In the genomic region with DNA sequence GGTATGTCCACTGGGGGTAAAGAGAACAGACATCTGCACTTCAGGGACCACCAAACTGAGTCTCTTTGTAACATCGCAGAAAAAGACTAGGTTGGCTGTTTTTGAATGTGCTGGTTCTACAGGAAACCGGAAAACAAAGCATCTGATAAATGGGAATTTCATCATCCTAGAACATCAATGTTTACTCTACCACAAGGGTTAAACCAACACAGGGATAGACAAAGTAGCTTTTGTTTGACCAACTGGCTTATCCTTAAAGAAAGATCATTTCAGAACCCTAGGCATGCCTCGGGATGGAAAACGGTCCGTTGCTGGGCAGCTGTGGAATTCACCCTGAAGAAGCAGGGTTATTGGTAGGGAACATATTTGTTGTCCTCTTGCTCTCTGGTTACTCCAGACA, we compare ENCODE assay signal across 14 cellular contexts.
DNase-seq lines count a peak whose midpoint lies in the region; ATAC-seq and TF ChIP-seq lines count a peak whose summit lies in the region.
"Had no signal": no experiment of that assay in that cellular context is flagged by ENCODE, and none has a peak within 500 bp of the region (broad histone marks: within the 10 kb centered on the region; RNA-seq: fewer than 3 reads in every experiment).

No MANE protein-coding gene starts in this region.

- no peak overlapping the region for H2BK120ac ChIP-seq in trophoblast cell (ENCODE audit: insufficient read depth, low read length, poor library complexity)

- POLR2A ChIA-PET in CD4-positive, alpha-beta T cell (lab: Charles Lee): no interaction called here

- H4K91ac ChIP-seq in trophoblast cell (ENCODE audit: low read depth, low read length): no peak overlapping the region

- H3K14ac ChIP-seq in trophoblast cell (ENCODE audit: low read length): no peak overlapping the region

- H3K79me2 ChIP-seq in trophoblast cell (ENCODE audit: control insufficient read depth, insufficient read depth, low read length, poor library complexity): no peaks in the 10 kb centered on the region

- H3K23ac ChIP-seq in trophoblast cell (ENCODE audit: low read length): no peak overlapping the region

- no peak overlapping the region for H2BK12ac ChIP-seq in trophoblast cell (ENCODE audit: low read length)

- no peak overlapping the region for H3K27ac ChIP-seq in trophoblast cell (ENCODE audit: low read depth, low read length)
- no peak overlapping the region for H3K27ac ChIP-seq in CD4-positive, alpha-beta T cell (ENCODE audit: low read depth, low read length)
- H3K27ac ChIP-seq: BLaER1 had no signal

- H2BK5ac ChIP-seq in trophoblast cell (ENCODE audit: low read depth, low read length, poor library complexity): no peak overlapping the region

- no peaks in the 10 kb centered on the region for H3K36me3 ChIP-seq in trophoblast cell (ENCODE audit: control insufficient read depth in 1 of 2, insufficient read depth in 2 of 2, low read length in 2 of 2)
- H3K36me3 ChIP-seq: BLaER1 had no signal

- intact Hi-C loops in CD4-positive, alpha-beta T cell (cut with DNase I, micrococcal nuclease): no loop called here

- no peaks in the 10 kb centered on the region for H3K9me3 ChIP-seq in trophoblast cell (ENCODE audit: insufficient read depth, low read depth, low read length)
- no peaks in the 10 kb centered on the region for H3K9me3 ChIP-seq in CD4-positive, alpha-beta T cell (ENCODE audit: control insufficient read depth, low read length)
- H3K9me3 ChIP-seq: BLaER1 had no signal

- no peak overlapping the region for H3K18ac ChIP-seq in trophoblast cell (ENCODE audit: low read length)

- H3K4ac ChIP-seq in trophoblast cell (ENCODE audit: low read depth, low read length): no peak overlapping the region

- WGBS in trophoblast cell (ENCODE audit: extremely low coverage, insufficient coverage, insufficient read length): no CpG with 5 or more reads among the region's 5 CpGs

- no peak for TF ChIP-seq CTCF in astrocyte of the spinal cord (IDR thresholded peaks at IDR 0.05; ENCODE audit: low read depth, low read length)
- TF ChIP-seq CTCF in CD4-positive, alpha-beta T cell (IDR thresholded peaks at IDR 0.05): no peak

- H3K27ac Mint-ChIP-seq in CD4-positive, alpha-beta T cell: no peak overlapping the region

- H3K4me1 ChIP-seq in trophoblast cell (ENCODE audit: control insufficient read depth in 1 of 2, insufficient read depth in 2 of 2, low read length in 2 of 2): no peaks in the 10 kb centered on the region
- H3K4me1 ChIP-seq: BLaER1 had no signal

- no peaks in the 10 kb centered on the region for H3K4me1 Mint-ChIP-seq in CD4-positive, alpha-beta T cell (ENCODE audit: low read depth)

- no peak overlapping the region for H2AK5ac ChIP-seq in trophoblast cell (ENCODE audit: low read length)

- in situ Hi-C loops in astrocyte of the spinal cord (cut with HindIII; ENCODE audit: low sequenced_read_pairs): no loop called here

- H3K9me3 Mint-ChIP-seq in CD4-positive, alpha-beta T cell: peaks cover 5% of the 10 kb centered on the region

- no peak overlapping the region for H3K9ac ChIP-seq in trophoblast cell (ENCODE audit: low read length)
- H3K9ac ChIP-seq: BLaER1 had no signal

- H4K8ac ChIP-seq in trophoblast cell (ENCODE audit: low read depth, low read length): no peak overlapping the region

- no peaks in the 10 kb centered on the region for H3K27me3 Mint-ChIP-seq in CD4-positive, alpha-beta T cell

- no peaks in the 10 kb centered on the region for H3K36me3 Mint-ChIP-seq in CD4-positive, alpha-beta T cell (ENCODE audit: low read depth)

- H4K12ac ChIP-seq in trophoblast cell (ENCODE audit: low read depth, low read length): peak overlapping the region; percentile 54

- H2AFZ ChIP-seq in trophoblast cell (ENCODE audit: insufficient read depth, low read length, poor library complexity): no peak overlapping the region

- CTCF ChIA-PET in CD4-positive, alpha-beta T cell (lab: Charles Lee): no interaction called here

- no peak overlapping the region for H3K4me3 Mint-ChIP-seq in CD4-positive, alpha-beta T cell

- H3K79me1 ChIP-seq in trophoblast cell (ENCODE audit: low read length): no peaks in the 10 kb centered on the region

- no peak overlapping the region for H3K4me3 ChIP-seq in astrocyte of the spinal cord (ENCODE audit: low read depth, low read length)
- H3K4me3 ChIP-seq in trophoblast cell (ENCODE audit: low read depth, low read length): no peak overlapping the region
- H3K4me3 ChIP-seq: BLaER1, GM12878 had no signal

- peak; percentile 74 for DNase-seq in COLO829 (ENCODE audit: low spot score)
- DNase-seq in NCI-H748 (lab: John Stamatoyannopoulos, UW; ENCODE audit: unreplicated experiment): peak; percentile 57
- DNase-seq in astrocyte of the spinal cord (ENCODE audit: low read depth, low spot score): peak; percentile 2
- no peak for DNase-seq in trophoblast cell
- DNase-seq in effector CD8-positive, alpha-beta T cell (lab: John Stamatoyannopoulos, UW): no peak
- DNase-seq in CD4-positive, alpha-beta T cell: no peak
- DNase-seq: 8988T, AML-193, DMS79, H7, IMR-90 had no signal

- no peak for ATAC-seq in HG02938 (IDR thresholded peaks at IDR 0.05; ENCODE audit: unreplicated experiment)
- ATAC-seq in CD4-positive, alpha-beta T cell (ENCODE audit: poor library complexity): no peak

- no peak overlapping the region for H3K4me2 ChIP-seq in trophoblast cell (ENCODE audit: low read length)
- H3K4me2 ChIP-seq: BLaER1 had no signal

- H3K27me3 ChIP-seq in trophoblast cell (ENCODE audit: insufficient read depth, low read length): no peaks in the 10 kb centered on the region
- no peaks in the 10 kb centered on the region for H3K27me3 ChIP-seq in CD4-positive, alpha-beta T cell (ENCODE audit: control insufficient read depth, insufficient read depth, low read length)
- H3K27me3 ChIP-seq: BLaER1 had no signal

Comparison
In these comparisons a context has a peak if more than half of its experiments do, and no peak if none do; other contexts are left out.
1. DNase-seq: peak in COLO829 (single experiment), NCI-H748 (single experiment) and astrocyte of the spinal cord (single experiment); none in trophoblast cell (0 of 2), effector CD8-positive, alpha-beta T cell (single experiment) and CD4-positive, alpha-beta T cell (0 of 10).